8 cellular contexts compared by ENCODE assay signal in genomic region chr1:231301990-231302389, GRCh38.
"Had no signal": no experiment of that assay in that cellular context is flagged by ENCODE, and none has a peak within 500 bp of the region (broad histone marks: within the 10 kb centered on the region; RNA-seq: fewer than 3 reads in every experiment).

No MANE protein-coding gene starts in this region.

- DNase-seq: GDM1, GF-D8 had no signal

- FAIRE-seq: G401.6, GM12878, GM12891, GM12892, GM18507, GM19239 had no signal

- ATAC-seq: GM12878 had no signal

- H3K4me3 ChIP-seq: GM12878 had no signal
